ENCODE assay signal across 8 cellular contexts in genomic region chr15:101127503-101128076, GRCh38.
DNase-seq lines count a peak whose midpoint lies in the region; ATAC-seq, FAIRE-seq and TF ChIP-seq lines count a peak whose summit lies in the region.

No MANE protein-coding gene starts in this region.

- H3K4me3 ChIP-seq in Panc1 (ENCODE audit: low read depth in 2 of 2, low read length in 2 of 2) (no peak overlapping the region), right atrium auricular region (no peak overlapping the region), small intestine (ENCODE audit: low read depth in 1 of 2, low read length in 2 of 2) (no peak overlapping the region)

- FAIRE-seq in small intestine (lab: Jason Lieb, UNC): no peak

- H3K9me3 Mint-ChIP-seq in activated naive CD8-positive, alpha-beta T cell treated with anti-CD3 and anti-CD28 coated beads, Interleukin-2, amount 10 ng/mL, durations not matched to agents 7 days and 5 days: peaks cover 11% of the 10 kb centered on the region

- peak overlapping the region; percentile 83 for H3K4me3 Mint-ChIP-seq in activated naive CD8-positive, alpha-beta T cell treated with anti-CD3 and anti-CD28 coated beads, Interleukin-2, amount 10 ng/mL, durations not matched to agents 7 days and 5 days

- ATAC-seq in GM21367 (IDR thresholded peaks at IDR 0.05; ENCODE audit: unreplicated experiment) (peak; percentile 57), Panc1 (peak; percentile 88)
- ATAC-seq in activated naive CD8-positive, alpha-beta T cell treated with anti-CD3 and anti-CD28 coated beads, Interleukin-2, amount 10 ng/mL, durations not matched to agents 7 days and 5 days (ENCODE audit: low read depth): peak; percentile 78

- peaks cover 22% of the 10 kb centered on the region for H3K4me1 ChIP-seq in Panc1 (ENCODE audit: control insufficient read depth, insufficient read depth, low read length)
- H3K4me1 ChIP-seq in right atrium auricular region: peaks cover 0 to 28% of the 10 kb centered on the region in 2 donors
- peaks cover 0 to 12% of the 10 kb centered on the region in 2 donors for H3K4me1 ChIP-seq in small intestine (ENCODE audit: control insufficient read depth in 2 of 2, insufficient read depth in 1 of 2, low read depth in 1 of 2, low read length in 1 of 2)

- H3K27ac ChIP-seq in Panc1 (ENCODE audit: low read length) (peak overlapping the region; percentile 98), right atrium auricular region (peak overlapping the region; percentile 72 to 75), small intestine (ENCODE audit: low read depth in 1 of 2, low read length in 1 of 2) (peak overlapping the region; percentile 72 to 94)

- 20 to 44% (median 41%) methylated on average over 13 of the region's 13 CpGs for WGBS in small intestine, 3 donors

- CTCF ChIA-PET in Panc1 (lab: Charles Lee): no interaction called here

- intact Hi-C loops in Panc1 (cut with micrococcal nuclease; ENCODE audit: unreplicated experiment): no loop called here

- no TSS peak for BruUV-seq in Panc1 (replicated peaks; lab: Mats Ljungman, UMichigan)

- H3K27ac Mint-ChIP-seq in activated naive CD8-positive, alpha-beta T cell treated with anti-CD3 and anti-CD28 coated beads, Interleukin-2, amount 10 ng/mL, durations not matched to agents 7 days and 5 days: peak overlapping the region; percentile 98

- H3K36me3 Mint-ChIP-seq in activated naive CD8-positive, alpha-beta T cell treated with anti-CD3 and anti-CD28 coated beads, Interleukin-2, amount 10 ng/mL, durations not matched to agents 7 days and 5 days: peaks cover 33% of the 10 kb centered on the region

- POLR2A ChIA-PET in Panc1 (lab: Charles Lee): no interaction called here
- POLR2A ChIA-PET in activated naive CD8-positive, alpha-beta T cell treated with anti-CD3 and anti-CD28 coated beads, Interleukin-2, amount 10 ng/mL, durations not matched to agents 7 days and 5 days (lab: Charles Lee): interaction anchor here (0.6 to 2.6 kb wide), 10 partner anchors 9 to 134 kb away, joined by 3 to 14 read pairs (median 4); partner anchors contain the start of gene CHSY1

- TF ChIP-seq CTCF in Panc1 (IDR thresholded peaks at IDR 0.05): no peak
- no peak for TF ChIP-seq CTCF in right atrium auricular region (IDR thresholded peaks at IDR 0.05)

- in situ Hi-C loops in Panc1 (cut with HindIII; ENCODE audit: low pct_unique_long_range_greater_than_20kb, low sequenced_read_pairs): no loop called here

- peak; percentile 78 for DNase-seq in D341Med (ENCODE audit: low spot score)
- DNase-seq in HK-2 (ENCODE audit: unreplicated experiment): peak; percentile 39
- no peak for DNase-seq in Panc1 (ENCODE audit: low read depth, low spot score)
- peak; percentile 71 for DNase-seq in activated naive CD8-positive, alpha-beta T cell treated with anti-CD3 and anti-CD28 coated beads, Interleukin-2, amount 10 ng/mL, durations not matched to agents 7 days and 5 days
- peak; percentile 89 for DNase-seq in right atrium auricular region (ENCODE audit: low spot score)
- peak; percentile 33 for DNase-seq in small intestine
- no peak for DNase-seq in NCI-H187 treated with DMSO at 0.1 percent for 48 hours (lab: John Stamatoyannopoulos, UW)

- H3K36me3 ChIP-seq in Panc1 (ENCODE audit: control insufficient read depth, insufficient read depth, low read length): no peaks in the 10 kb centered on the region
- no peaks in the 10 kb centered on the region for H3K36me3 ChIP-seq in right atrium auricular region
- no peaks in the 10 kb centered on the region for H3K36me3 ChIP-seq in small intestine (ENCODE audit: control insufficient read depth in 2 of 2, insufficient read depth in 2 of 2, low read length in 2 of 2)

- no peaks in the 10 kb centered on the region for H3K27me3 ChIP-seq in Panc1 (ENCODE audit: control insufficient read depth, insufficient read depth, low read length)
- no peaks in the 10 kb centered on the region for H3K27me3 ChIP-seq in right atrium auricular region
- H3K27me3 ChIP-seq in small intestine (ENCODE audit: control insufficient read depth in 2 of 2, insufficient read depth in 2 of 2, low read length in 2 of 2): no peaks in the 10 kb centered on the region

- H3K4me1 Mint-ChIP-seq in activated naive CD8-positive, alpha-beta T cell treated with anti-CD3 and anti-CD28 coated beads, Interleukin-2, amount 10 ng/mL, durations not matched to agents 7 days and 5 days: peaks cover 59% of the 10 kb centered on the region

- peaks cover 12% of the 10 kb centered on the region for H3K9me3 ChIP-seq in Panc1 (ENCODE audit: control insufficient read depth, insufficient read depth, low read depth, low read length)
- H3K9me3 ChIP-seq in right atrium auricular region: peaks cover 0 to 8% of the 10 kb centered on the region in 2 donors
- no peaks in the 10 kb centered on the region for H3K9me3 ChIP-seq in small intestine (ENCODE audit: control insufficient read depth, low read depth)

- H3K27me3 Mint-ChIP-seq in activated naive CD8-positive, alpha-beta T cell treated with anti-CD3 and anti-CD28 coated beads, Interleukin-2, amount 10 ng/mL, durations not matched to agents 7 days and 5 days: no peaks in the 10 kb centered on the region

Comparison
In these comparisons a context has a peak if more than half of its experiments do, and no peak if none do; other contexts are left out.
1. DNase-seq: peak in D341Med (single experiment), HK-2 (single experiment), activated naive CD8-positive, alpha-beta T cell treated with anti-CD3 and anti-CD28 coated beads, Interleukin-2, amount 10 ng/mL, durations not matched to agents 7 days and 5 days (single experiment), right atrium auricular region (single experiment) and small intestine (single experiment); none in Panc1 (single experiment) and NCI-H187 treated with DMSO at 0.1 percent for 48 hours (single experiment).
2. Peak in every context shown above with its lines, with median percentiles within 50 percentile points of each other: ATAC-seq and H3K27ac ChIP-seq.